Comparison of ENCODE assay signal across 18 cellular contexts in the genomic region with DNA sequence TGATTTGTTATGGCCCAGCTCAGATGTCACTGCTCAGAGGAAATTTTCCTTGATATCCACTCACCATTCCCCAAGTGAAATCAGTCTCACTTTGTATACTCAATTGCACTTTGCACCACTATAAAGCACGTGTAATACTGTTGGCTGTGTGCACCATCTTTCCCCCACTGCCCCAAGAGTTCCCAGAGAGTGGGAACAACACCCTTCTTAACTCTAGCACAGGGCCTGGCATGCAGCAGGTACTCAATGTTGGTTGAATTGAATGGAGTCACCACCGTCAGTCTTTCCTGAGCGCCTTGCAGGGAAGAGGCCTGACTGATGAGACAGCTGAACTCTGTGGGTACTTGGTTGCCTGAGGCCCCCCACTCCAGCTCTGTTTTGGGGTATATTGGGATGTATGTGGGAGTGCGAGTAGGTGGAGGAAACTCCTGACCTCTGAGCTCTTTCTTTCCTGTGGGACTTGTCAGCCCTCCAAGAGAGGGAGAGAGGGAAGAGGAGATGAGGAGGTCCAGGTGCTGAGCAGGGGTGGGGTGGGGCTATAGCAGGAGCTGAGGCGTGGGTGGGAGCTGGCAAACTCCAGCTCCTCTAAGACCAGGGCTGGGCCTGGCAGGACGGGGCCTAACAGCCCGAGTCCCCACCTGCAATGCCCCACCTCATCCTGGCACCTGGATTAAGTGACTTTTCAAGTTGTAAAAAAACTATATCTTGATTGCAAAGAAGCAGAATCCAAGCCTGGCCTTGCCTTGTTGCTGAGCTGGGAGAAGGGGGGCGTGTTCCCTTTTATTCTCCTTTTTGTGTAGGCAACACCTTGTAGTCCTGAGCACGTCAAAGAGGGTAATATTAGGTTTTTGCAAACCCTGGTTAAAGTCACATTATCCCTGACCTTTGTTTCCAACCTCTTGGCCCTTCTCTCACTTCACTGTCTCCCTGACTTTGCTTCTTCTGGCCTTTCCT. TPM values are rescaled to one million over a fixed set of nuclear protein-coding genes. Genes with fewer than 3 reads are reported as not detected.
A peak's percentile ranks its signal among the peaks of the same experiment; 100 is the strongest.
DNase-seq lines count a peak whose midpoint lies in the region; ATAC-seq and TF ChIP-seq lines count a peak whose summit lies in the region.
"Had no signal": no experiment of that assay in that cellular context is flagged by ENCODE, and none has a peak within 500 bp of the region (broad histone marks: within the 10 kb centered on the region; RNA-seq: fewer than 3 reads in every experiment).

No MANE protein-coding gene starts in this region.

- peak overlapping the region; percentile 88 for H3K27ac Mint-ChIP-seq in neural progenitor cell
- H3K27ac Mint-ChIP-seq in activated naive CD8-positive, alpha-beta T cell treated with anti-CD3 and anti-CD28 coated beads for 36 hours = no peak overlapping the region

- no peak for ATAC-seq in DND-41 (ENCODE audit: insufficient read depth, low read depth)
- ATAC-seq: stimulated activated effector memory CD8-positive, alpha-beta T cell treated with anti-CD3 and anti-CD28 coated beads, Interleukin-12 subunit alpha, Interleukin-12 subunit beta, amount 100 ng/mL, for 72 hours had no signal

- no peak overlapping the region for H3K9ac ChIP-seq in DND-41 (ENCODE audit: low read depth, low read length)
- peak overlapping the region; percentile 2 to 22 for H3K9ac ChIP-seq in duodenal mucosa (ENCODE audit: low read depth in 1 of 2, low read length in 2 of 2)
- no peak overlapping the region for H3K9ac ChIP-seq in neural progenitor cell

- no peak overlapping the region for H3K27ac ChIP-seq in DND-41 (ENCODE audit: low read length)
- no peak overlapping the region for H3K27ac ChIP-seq in duodenal mucosa (ENCODE audit: low read depth, low read length)
- H3K27ac ChIP-seq in neural progenitor cell = no peak overlapping the region
- H3K27ac ChIP-seq in ascending aorta = no peak overlapping the region
- H3K27ac ChIP-seq: HL-60 had no signal

- H3K4me1 Mint-ChIP-seq in neural progenitor cell = peaks cover 42% of the 10 kb centered on the region
- H3K4me1 Mint-ChIP-seq in activated naive CD8-positive, alpha-beta T cell treated with anti-CD3 and anti-CD28 coated beads for 36 hours = peaks cover 7% of the 10 kb centered on the region

- intact Hi-C loops in ascending aorta (cut with DNase I) = no loop called here

- no peaks in the 10 kb centered on the region for H3K9me3 ChIP-seq in DND-41 (ENCODE audit: insufficient read depth, low read length, severe bottlenecking)
- H3K9me3 ChIP-seq in duodenal mucosa (ENCODE audit: control insufficient read depth in 1 of 2, low read length in 2 of 2) = no peaks in the 10 kb centered on the region
- no peaks in the 10 kb centered on the region for H3K9me3 ChIP-seq in neural progenitor cell (ENCODE audit: low read depth)
- H3K9me3 ChIP-seq in ascending aorta = no peaks in the 10 kb centered on the region

- H3K79me2 ChIP-seq in DND-41 (ENCODE audit: insufficient read depth, low read length) = no peaks in the 10 kb centered on the region
- no peaks in the 10 kb centered on the region for H3K79me2 ChIP-seq in neural progenitor cell (ENCODE audit: low read depth)

- H3K4me3 ChIP-seq in DND-41 (ENCODE audit: low read depth in 1 of 2, low read length in 2 of 2) (no peak overlapping the region), duodenal mucosa (ENCODE audit: low read depth in 1 of 2, low read length in 2 of 2) (no peak overlapping the region), neural progenitor cell (no peak overlapping the region), ascending aorta (no peak overlapping the region)

- H2AFZ ChIP-seq in DND-41 (ENCODE audit: low read depth, low read length) = 0 out of 2 replicates have a peak overlapping the region, but pooled peaks have one; percentile 25
- no peak overlapping the region for H2AFZ ChIP-seq in neural progenitor cell (replicated peaks)

- peak; percentile 1 for DNase-seq in 8988T
- no peak for DNase-seq in DND-41
- DNase-seq in neural progenitor cell (ENCODE audit: low spot score) = no peak
- DNase-seq in activated CD8-positive, alpha-beta memory T cell treated with anti-CD3 and anti-CD28 coated beads, Interleukin-2, amount 50 U/mL, for 4 hours = no peak
- DNase-seq in GM10266 (ENCODE audit: extremely low spot score) = no peak
- no peak for DNase-seq in activated naive CD8-positive, alpha-beta T cell treated with anti-CD3 and anti-CD28 coated beads for 36 hours
- no peak for DNase-seq in ascending aorta (ENCODE audit: low spot score in 2 of 2)
- DNase-seq: activated naive CD4-positive, alpha-beta T cell treated with anti-CD3 and anti-CD28 coated beads, Interleukin-2, amount 50 U/mL, for 16 hours; activated T-cell treated with anti-CD3 and anti-CD28 coated beads for 4 hours; central memory CD4-positive, alpha-beta T cell; DMS53; Kasumi-1; NCI-H1436; NCI-H226; SIG-M5 had no signal

- peaks cover 17% of the 10 kb centered on the region for H3F3A ChIP-seq in neural progenitor cell (ENCODE audit: low read depth)

- H3K4me1 ChIP-seq in DND-41 (ENCODE audit: insufficient read depth, low read length) (no peaks in the 10 kb centered on the region), duodenal mucosa (ENCODE audit: control insufficient read depth in 1 of 2, insufficient read depth in 2 of 2, low read length in 2 of 2) (peaks cover 21 to 27% of the 10 kb centered on the region in 2 donors), neural progenitor cell (peaks cover 15% of the 10 kb centered on the region), ascending aorta (peaks cover 6 to 16% of the 10 kb centered on the region in 2 donors)

- no peaks in the 10 kb centered on the region for H3K36me3 ChIP-seq in DND-41 (ENCODE audit: insufficient read depth, low read length)
- H3K36me3 ChIP-seq in duodenal mucosa (ENCODE audit: control insufficient read depth in 1 of 2, insufficient read depth in 2 of 2, low read length in 2 of 2) = no peaks in the 10 kb centered on the region
- no peaks in the 10 kb centered on the region for H3K36me3 ChIP-seq in neural progenitor cell
- no peaks in the 10 kb centered on the region for H3K36me3 ChIP-seq in ascending aorta

- H3K4me3 Mint-ChIP-seq in neural progenitor cell = peak overlapping the region; percentile 48
- H3K4me3 Mint-ChIP-seq in activated naive CD8-positive, alpha-beta T cell treated with anti-CD3 and anti-CD28 coated beads for 36 hours = no peak overlapping the region
- H3K4me3 Mint-ChIP-seq: stimulated activated effector memory CD8-positive, alpha-beta T cell treated with anti-CD3 and anti-CD28 coated beads, Interleukin-12 subunit alpha, Interleukin-12 subunit beta, amount 100 ng/mL, for 72 hours had no signal

- H3K9me3 Mint-ChIP-seq in neural progenitor cell = no peaks in the 10 kb centered on the region
- H3K9me3 Mint-ChIP-seq in activated naive CD8-positive, alpha-beta T cell treated with anti-CD3 and anti-CD28 coated beads for 36 hours = no peaks in the 10 kb centered on the region
- H3K9me3 Mint-ChIP-seq: stimulated activated effector memory CD8-positive, alpha-beta T cell treated with anti-CD3 and anti-CD28 coated beads, Interleukin-12 subunit alpha, Interleukin-12 subunit beta, amount 100 ng/mL, for 72 hours had no signal

- no peaks in the 10 kb centered on the region for H3K27me3 ChIP-seq in DND-41 (ENCODE audit: insufficient read depth, low read length, poor library complexity)
- H3K27me3 ChIP-seq in duodenal mucosa (ENCODE audit: control insufficient read depth in 1 of 2, insufficient read depth in 2 of 2, low read length in 2 of 2) = no peaks in the 10 kb centered on the region
- H3K27me3 ChIP-seq in neural progenitor cell = no peaks in the 10 kb centered on the region
- no peaks in the 10 kb centered on the region for H3K27me3 ChIP-seq in ascending aorta

- TF ChIP-seq CTCF in DND-41 (IDR thresholded peaks at IDR 0.05; ENCODE audit: borderline replicate concordance, extremely low read depth, low read length, poor library complexity, severe bottlenecking) = no peak
- TF ChIP-seq CTCF in neural progenitor cell (IDR thresholded peaks at IDR 0.05) = no peak
- TF ChIP-seq CTCF in GM10266 (IDR thresholded peaks at IDR 0.05; ENCODE audit: control insufficient read depth, insufficient read depth, low read depth, missing control alignments) = no peak
- TF ChIP-seq CTCF in ascending aorta (IDR thresholded peaks at IDR 0.05) = no peak

- no peaks in the 10 kb centered on the region for H3K36me3 Mint-ChIP-seq in neural progenitor cell
- H3K36me3 Mint-ChIP-seq in activated naive CD8-positive, alpha-beta T cell treated with anti-CD3 and anti-CD28 coated beads for 36 hours = no peaks in the 10 kb centered on the region
- H3K36me3 Mint-ChIP-seq: stimulated activated effector memory CD8-positive, alpha-beta T cell treated with anti-CD3 and anti-CD28 coated beads, Interleukin-12 subunit alpha, Interleukin-12 subunit beta, amount 100 ng/mL, for 72 hours had no signal

- H3K4me2 ChIP-seq in DND-41 (ENCODE audit: insufficient read depth, low read length) (no peak overlapping the region), neural progenitor cell (no peak overlapping the region)

- peaks cover 12% of the 10 kb centered on the region for H3K27me3 Mint-ChIP-seq in neural progenitor cell (ENCODE audit: insufficient read depth, low read depth)
- no peaks in the 10 kb centered on the region for H3K27me3 Mint-ChIP-seq in activated naive CD8-positive, alpha-beta T cell treated with anti-CD3 and anti-CD28 coated beads for 36 hours

- H4K20me1 ChIP-seq in DND-41 (ENCODE audit: insufficient read depth, low read length) (no peaks in the 10 kb centered on the region), neural progenitor cell (ENCODE audit: low read depth) (no peaks in the 10 kb centered on the region)

RNA-seq across cellular contexts. Expression of a gene that starts 19.4 kb away (rescaled TPM):
- total RNA-seq in neural progenitor cell (ENCODE audit: low replicate concordance) = 31.4 and 35.0 TPM in 2 replicates
- total RNA-seq in activated naive CD8-positive, alpha-beta T cell treated with anti-CD3 and anti-CD28 coated beads for 36 hours = 100 to 1,000 TPM; 103 TPM
- total RNA-seq in ascending aorta = 70.4 TPM

Comparison
In these comparisons a context has a peak if more than half of its experiments do, and no peak if none do; other contexts are left out.
1. H3K9ac ChIP-seq: peak in duodenal mucosa (2 of 2); none in DND-41 (single experiment) and neural progenitor cell (single experiment).